ENCODE assay signal across 8 cellular contexts in the genomic region with DNA sequence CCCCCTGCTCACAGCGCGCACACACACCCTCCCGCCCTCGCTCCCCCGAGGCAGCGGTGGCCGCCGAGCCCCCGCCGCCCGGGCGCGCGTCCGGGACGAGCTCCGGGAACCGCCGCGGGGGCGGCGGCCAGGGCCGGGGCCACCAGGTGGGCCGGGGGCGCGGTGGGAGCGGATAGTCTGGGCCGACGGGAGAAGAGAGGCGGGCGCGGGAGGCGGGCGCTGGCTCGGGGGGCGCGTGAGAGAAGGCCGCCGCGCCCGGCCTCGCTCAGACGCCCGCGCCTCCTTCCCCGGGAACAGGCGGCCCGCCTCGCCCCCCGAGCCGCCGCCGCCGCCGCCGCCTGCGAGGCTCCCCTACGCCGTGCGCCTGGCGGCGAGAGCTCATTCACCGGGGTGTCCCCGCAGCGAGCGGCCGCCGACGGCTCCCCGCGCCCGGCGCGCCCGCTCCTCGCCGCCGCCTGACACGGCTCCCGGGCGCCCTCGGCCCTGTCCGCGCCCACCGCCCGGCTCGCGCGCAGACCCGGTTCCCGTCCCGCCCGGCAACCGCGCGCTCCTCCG. TPM values are rescaled to one million over a fixed set of nuclear protein-coding genes. Genes with fewer than 3 reads are reported as not detected.
DNase-seq lines count a peak whose midpoint lies in the region; ATAC-seq and TF ChIP-seq lines count a peak whose summit lies in the region.

Gene GNAQ, minus strand, starts transcription at position 541 of the 555 bp plus-strand sequence. CDS start 576 bp downstream, outside the sequence.

- peak within 1 kb of the TSS; percentile 94 for H3K4me3 Mint-ChIP-seq in CD4-positive, alpha-beta T cell
- H3K4me3 Mint-ChIP-seq in IgD-negative memory B cell (peak within 1 kb of the TSS; percentile 80 to 91 (median 85)), osteocyte (ENCODE audit: unreplicated experiment) (peak within 1 kb of the TSS; percentile 96)

- peak; percentile 30 for ATAC-seq in CD4-positive, alpha-beta T cell (ENCODE audit: poor library complexity)
- peak; percentile 40 to 54 for ATAC-seq in activated naive CD4-positive, alpha-beta T cell treated with anti-CD3 and anti-CD28 coated beads, Interleukin-2, amount 50 U/mL, for 72 hours
- ATAC-seq in HG03439 (IDR thresholded peaks at IDR 0.05; ENCODE audit: unreplicated experiment) (no peak), HG03565 (IDR thresholded peaks at IDR 0.05; ENCODE audit: unreplicated experiment) (no peak)

- intact Hi-C loops in CD4-positive, alpha-beta T cell (cut with DNase I, micrococcal nuclease): loop anchor here in 1 of 2 experiments (5.0 to 10.0 kb wide), 3 partner anchors 124 to 467 kb away; no protein-coding TSS in a partner anchor

- peaks cover 25% of the 10 kb centered on the region for H3K4me1 ChIP-seq in cardiac muscle cell (ENCODE audit: low read depth)

- H3K4me1 Mint-ChIP-seq in CD4-positive, alpha-beta T cell (ENCODE audit: low read depth): peaks cover 72% of the 10 kb centered on the region
- peaks cover 11 to 16% (median 13%) of the 10 kb centered on the region in 3 donors for H3K4me1 Mint-ChIP-seq in IgD-negative memory B cell
- H3K4me1 Mint-ChIP-seq in osteocyte (ENCODE audit: unreplicated experiment): peaks cover 48% of the 10 kb centered on the region

- H3K4me3 ChIP-seq in cardiac muscle cell: peak within 1 kb of the TSS; percentile 83

- CTCF ChIA-PET in CD4-positive, alpha-beta T cell (lab: Charles Lee): interaction anchor here (2.7 kb wide), 1 partner anchor 54 kb away, joined by 7 read pairs; no protein-coding TSS in a partner anchor

- TF ChIP-seq CTCF in CD4-positive, alpha-beta T cell (IDR thresholded peaks at IDR 0.05): no peak
- no peak for TF ChIP-seq CTCF in cardiac muscle cell (IDR thresholded peaks at IDR 0.05; ENCODE audit: low read depth, low read length)
- no peak for TF ChIP-seq CTCF in osteocyte (IDR thresholded peaks at IDR 0.05)

- POLR2A ChIA-PET in CD4-positive, alpha-beta T cell (lab: Charles Lee): interaction anchor here (0.6 to 2.5 kb wide), 17 partner anchors 9 to 1541 kb away, joined by 3 to 14 read pairs (median 3); partner anchors contain the start of gene TLE4

- peak within 1 kb of the TSS; percentile 88 for H3K27ac Mint-ChIP-seq in CD4-positive, alpha-beta T cell
- H3K27ac Mint-ChIP-seq in IgD-negative memory B cell (peak within 1 kb of the TSS in 1 of 3 donors; percentile 52), osteocyte (ENCODE audit: unreplicated experiment) (peak within 1 kb of the TSS; percentile 96)
- H3K27ac Mint-ChIP-seq in activated naive CD4-positive, alpha-beta T cell treated with anti-CD3 and anti-CD28 coated beads, Interleukin-2, amount 50 U/mL, for 72 hours: peak within 1 kb of the TSS; percentile 84 to 92

- H3K36me3 Mint-ChIP-seq in CD4-positive, alpha-beta T cell (ENCODE audit: low read depth): peaks cover 20% of the 10 kb centered on the region
- H3K36me3 Mint-ChIP-seq in IgD-negative memory B cell (no peaks in the 10 kb centered on the region), osteocyte (ENCODE audit: unreplicated experiment) (no peaks in the 10 kb centered on the region)
- H3K36me3 Mint-ChIP-seq in activated naive CD4-positive, alpha-beta T cell treated with anti-CD3 and anti-CD28 coated beads, Interleukin-2, amount 50 U/mL, for 72 hours: peaks cover 12 to 16% of the 10 kb centered on the region in 2 donors

- peak in 2 of 10 experiments; percentile 6 to 12 for DNase-seq in CD4-positive, alpha-beta T cell
- peak in 1 of 2 donors; percentile 46 for DNase-seq in activated naive CD4-positive, alpha-beta T cell treated with anti-CD3 and anti-CD28 coated beads, Interleukin-2, amount 50 U/mL, for 72 hours (ENCODE audit: low spot score in 2 of 2)
- DNase-seq in cardiac muscle cell (ENCODE audit: low read depth in 1 of 2, low spot score in 1 of 2) (peak in 1 of 2 donors; percentile 68), osteocyte (ENCODE audit: extremely low spot score, unreplicated experiment) (no peak), cerebellar nuclear complex (lab: John Stamatoyannopoulos, UW) (no peak)

- H3K36me3 ChIP-seq in cardiac muscle cell: no peaks in the 10 kb centered on the region

- H3K27ac ChIP-seq in CD4-positive, alpha-beta T cell (ENCODE audit: low read depth, low read length): peak within 1 kb of the TSS; percentile 68
- H3K27ac ChIP-seq in cardiac muscle cell: peak within 1 kb of the TSS; percentile 97

- H3K27me3 Mint-ChIP-seq in CD4-positive, alpha-beta T cell: no peaks in the 10 kb centered on the region
- peaks cover 55% of the 10 kb centered on the region for H3K27me3 Mint-ChIP-seq in IgD-negative memory B cell
- no peaks in the 10 kb centered on the region for H3K27me3 Mint-ChIP-seq in osteocyte (ENCODE audit: unreplicated experiment)

- no peaks in the 10 kb centered on the region for H3K27me3 ChIP-seq in CD4-positive, alpha-beta T cell (ENCODE audit: control insufficient read depth, insufficient read depth, low read length)
- H3K27me3 ChIP-seq in cardiac muscle cell: no peaks in the 10 kb centered on the region

- H3K9me3 ChIP-seq in CD4-positive, alpha-beta T cell (ENCODE audit: control insufficient read depth, low read length): no peaks in the 10 kb centered on the region
- no peaks in the 10 kb centered on the region for H3K9me3 ChIP-seq in cardiac muscle cell (ENCODE audit: low read depth)

- no peaks in the 10 kb centered on the region for H3K9me3 Mint-ChIP-seq in CD4-positive, alpha-beta T cell
- peaks cover 0 to 2% (median 2%) of the 10 kb centered on the region in 3 donors for H3K9me3 Mint-ChIP-seq in IgD-negative memory B cell
- H3K9me3 Mint-ChIP-seq in activated naive CD4-positive, alpha-beta T cell treated with anti-CD3 and anti-CD28 coated beads, Interleukin-2, amount 50 U/mL, for 72 hours: no peaks in the 10 kb centered on the region
- no peaks in the 10 kb centered on the region for H3K9me3 Mint-ChIP-seq in osteocyte (ENCODE audit: unreplicated experiment)

RNA-seq across cellular contexts. Expression of gene GNAQ, which starts in this region (rescaled TPM):
- total RNA-seq in CD4-positive, alpha-beta T cell: 10 to 100 TPM; 55.5 to 55.9 TPM
- polyA plus RNA-seq in IgD-negative memory B cell: 0.39 TPM
- total RNA-seq in activated naive CD4-positive, alpha-beta T cell treated with anti-CD3 and anti-CD28 coated beads, Interleukin-2, amount 50 U/mL, for 72 hours: 10 to 100 TPM in 1 of 2 donors, 1 to 10 TPM in 1; 9.4 to 22.3 TPM
- 28.4 and 32.8 TPM in 2 replicates for total RNA-seq in cardiac muscle cell
- polyA plus RNA-seq in cardiac muscle cell: 21.1 and 32.4 TPM in 2 replicates
- total RNA-seq in osteocyte: 65.9 and 71.2 TPM in 2 replicates

Comparison
In these comparisons a context has a peak if more than half of its experiments do, and no peak if none do; other contexts are left out.
1. RNA of gene GNAQ (polyA plus RNA-seq): 21.1 to 32.4 TPM in cardiac muscle cell; 0.39 TPM in IgD-negative memory B cell (single experiment); every median in the first group is over 10 times any median in the second.
2. ATAC-seq: peak in CD4-positive, alpha-beta T cell (single experiment) and activated naive CD4-positive, alpha-beta T cell treated with anti-CD3 and anti-CD28 coated beads, Interleukin-2, amount 50 U/mL, for 72 hours (2 of 2); none in HG03439 (single experiment) and HG03565 (single experiment).
3. Peak in every context shown above with its lines, with median percentiles within 50 percentile points of each other: H3K4me3 Mint-ChIP-seq.